In the genomic region with DNA sequence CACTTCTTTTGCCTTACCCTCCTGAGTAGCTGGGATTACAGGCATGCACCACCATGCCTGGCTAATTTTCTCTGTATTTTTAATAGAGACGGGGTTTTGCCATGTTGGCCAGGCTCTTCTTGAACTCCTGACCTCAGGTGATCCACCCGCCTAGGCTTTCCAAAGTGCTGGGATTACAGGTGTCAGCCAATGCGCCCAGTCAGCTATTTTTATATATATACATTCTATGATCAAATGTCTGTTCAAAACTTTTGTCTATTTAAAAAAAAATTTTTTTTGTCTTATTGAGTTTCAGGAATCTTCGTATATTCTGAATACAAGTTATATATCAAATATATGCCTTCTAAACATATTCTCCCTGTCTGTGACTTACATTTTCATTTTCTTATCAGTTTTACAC, we compare ENCODE assay signal across 3 cellular contexts.
A peak's percentile ranks its signal among the peaks of the same experiment; 100 is the strongest.
TF ChIP-seq lines count a peak whose summit lies in the region.

No MANE protein-coding gene starts in this region.

TF ChIP-seq in A549, 52 proteins besides CTCF, POLR2A, EP300 and RAD21:
- TF ChIP-seq MAFK (IDR thresholded peaks at IDR 0.05; ENCODE audit: partially characterized antibody): peak; percentile 53

TF ChIP-seq in K562, 482 proteins besides CTCF, POLR2A, EP300 and RAD21:
- peak; percentile 84 for TF ChIP-seq ZNF316 (IDR thresholded peaks at IDR 0.05)
- TF ChIP-seq MAFF (IDR thresholded peaks at IDR 0.05; ENCODE audit: low read length): peak; percentile 62
- TF ChIP-seq C11orf30 (IDR thresholded peaks at IDR 0.05; ENCODE audit: low read depth): peak; percentile 69
- TF ChIP-seq MAFK (IDR thresholded peaks at IDR 0.05; ENCODE audit: low read length): peak; percentile 56; the same call in 1 of the 2 replicates

TF ChIP-seq in HepG2, 621 proteins besides CTCF, POLR2A, EP300 and RAD21:
- TF ChIP-seq MAFF (IDR thresholded peaks at IDR 0.05; ENCODE audit: low read depth, low read length): peak; percentile 70
- TF ChIP-seq MAFK (conservative IDR thresholded peaks at IDR 0.05 in 1 of 2, IDR thresholded peaks at IDR 0.05 in 1 of 2; ENCODE audit: low read length in 2 of 2): peak; percentile 54 to 82; a peak in 3 of 4 replicates
